ENCODE assay signal across 12 cellular contexts in the genomic region with DNA sequence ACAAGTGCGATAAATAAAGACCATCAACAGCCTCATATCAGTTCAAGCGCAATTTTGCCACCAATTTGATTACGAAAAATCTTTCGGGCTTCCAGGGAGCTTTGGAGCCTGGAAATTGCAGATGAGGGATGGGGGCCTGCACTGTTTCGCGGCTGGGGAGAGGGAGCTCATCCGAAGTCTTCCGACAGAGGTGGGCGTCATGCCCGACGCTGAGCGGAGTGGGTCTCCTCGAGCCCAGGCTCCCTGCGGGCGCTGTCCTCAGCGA.
DNase-seq lines count a peak whose midpoint lies in the region; ATAC-seq and TF ChIP-seq lines count a peak whose summit lies in the region.
"Had no signal": no experiment of that assay in that cellular context is flagged by ENCODE, and none has a peak within 500 bp of the region (broad histone marks: within the 10 kb centered on the region; RNA-seq: fewer than 3 reads in every experiment).

No MANE protein-coding gene starts in this region.

- H3K27me3 Mint-ChIP-seq in activated naive CD8-positive, alpha-beta T cell, result peaks cover 3% of the 10 kb centered on the region
- peaks cover 2 to 16% (median 8%) of the 10 kb centered on the region in 3 donors for H3K27me3 Mint-ChIP-seq in immature natural killer cell (ENCODE audit: low read depth in 3 of 3)

- TF ChIP-seq CTCF in spleen (IDR thresholded peaks at IDR 0.05 in 8 of 11, conservative IDR thresholded peaks at IDR 0.05 in 3 of 11), result no peak

- H3K4me3 Mint-ChIP-seq in activated naive CD8-positive, alpha-beta T cell, result peak overlapping the region; percentile 44
- peak overlapping the region; percentile 79 to 83 (median 82) for H3K4me3 Mint-ChIP-seq in immature natural killer cell
- H3K4me3 Mint-ChIP-seq: activated CD8-positive, alpha-beta memory T cell treated with anti-CD3 and anti-CD28 coated beads, Interleukin-2, amount 10 ng/mL, durations not matched to agents 7 days and 5 days had no signal

- H3K27ac Mint-ChIP-seq in activated naive CD8-positive, alpha-beta T cell, result no peak overlapping the region
- peak overlapping the region in 3 of 6 donors; percentile 34 to 69 (median 66) for H3K27ac Mint-ChIP-seq in immature natural killer cell
- H3K27ac Mint-ChIP-seq: activated CD8-positive, alpha-beta memory T cell treated with anti-CD3 and anti-CD28 coated beads, Interleukin-2, amount 10 ng/mL, durations not matched to agents 7 days and 5 days had no signal

- peaks cover 22% of the 10 kb centered on the region for H3K4me1 Mint-ChIP-seq in activated naive CD8-positive, alpha-beta T cell (ENCODE audit: low read depth)
- peaks cover 27 to 40% of the 10 kb centered on the region in 2 donors for H3K4me1 Mint-ChIP-seq in immature natural killer cell

- peaks cover 0 to 10% (median 0%) of the 10 kb centered on the region in 6 donors for H3K36me3 ChIP-seq in spleen

- H3K9me3 Mint-ChIP-seq in activated naive CD8-positive, alpha-beta T cell (ENCODE audit: low read depth), result no peaks in the 10 kb centered on the region
- no peaks in the 10 kb centered on the region for H3K9me3 Mint-ChIP-seq in immature natural killer cell

- no peak for TF ChIP-seq POLR2A in spleen (IDR thresholded peaks at IDR 0.05)

- intact Hi-C loops in spleen (cut with DNase I; ENCODE audit: low total_unique reads), result no loop called here

- H3K27ac ChIP-seq in spleen, result peak overlapping the region in 5 of 8 donors; percentile 15 to 87 (median 80)
- H3K27ac ChIP-seq: 22Rv1, epithelial cell of prostate had no signal

- H3K9me3 ChIP-seq in spleen, result no peaks in the 10 kb centered on the region

- ATAC-seq in HG02588 (IDR thresholded peaks at IDR 0.05; ENCODE audit: unreplicated experiment) (no peak), GM18867 (IDR thresholded peaks at IDR 0.05; ENCODE audit: unreplicated experiment) (no peak)
- ATAC-seq: HCT116 had no signal

- peak overlapping the region in 7 of 8 donors; percentile 17 to 75 (median 34) for H3K4me3 ChIP-seq in spleen

- WGBS in spleen, 5 donors, result 37 to 63% (median 55%) methylated on average over 13 to 16 of the region's 16 CpGs

- H3K36me3 Mint-ChIP-seq in activated naive CD8-positive, alpha-beta T cell, result no peaks in the 10 kb centered on the region
- no peaks in the 10 kb centered on the region for H3K36me3 Mint-ChIP-seq in immature natural killer cell
- H3K36me3 Mint-ChIP-seq: activated CD8-positive, alpha-beta memory T cell treated with anti-CD3 and anti-CD28 coated beads, Interleukin-2, amount 10 ng/mL, durations not matched to agents 7 days and 5 days had no signal

- DNase-seq in DMS 273 (lab: John Stamatoyannopoulos, UW; ENCODE audit: unreplicated experiment) (peak; percentile 85), DMS 273 treated with DMSO at 0.1 percent for 48 hours (lab: John Stamatoyannopoulos, UW) (no peak), immature natural killer cell (no peak), spleen (no peak), epidermal melanocyte (ENCODE audit: insufficient read length, low spot score) (no peak)
- DNase-seq: activated CD8-positive, alpha-beta memory T cell treated with anti-CD3 and anti-CD28 coated beads, Interleukin-2, amount 10 ng/mL, durations not matched to agents 7 days and 5 days had no signal

- peaks cover 0 to 36% (median 0%) of the 10 kb centered on the region in 7 donors for H3K27me3 ChIP-seq in spleen (replicated peaks in 1 of 7)

- peaks cover 22 to 85% (median 63%) of the 10 kb centered on the region in 6 donors for H3K4me1 ChIP-seq in spleen
